Comparison of ENCODE assay signal across 1 cellular context in genomic region chr6:111793711-111794111, GRCh38.
TF ChIP-seq lines count a peak whose summit lies in the region.

No MANE protein-coding gene starts in this region.

TF ChIP-seq in HepG2, 621 proteins besides CTCF, POLR2A, EP300 and RAD21 (continued from another document and continues in another):
- TF ChIP-seq AHDC1 (CRISPR knock-in tag; IDR thresholded peaks at IDR 0.05; ENCODE audit: borderline replicate concordance) (no peak), IKZF1 (IDR thresholded peaks at IDR 0.05) (no peak), SPEN (CRISPR knock-in tag; IDR thresholded peaks at IDR 0.05; ENCODE audit: low read depth) (no peak), ZNF724P (CRISPR knock-in tag; IDR thresholded peaks at IDR 0.05; ENCODE audit: borderline replicate concordance) (no peak), IRF9 (CRISPR knock-in tag; IDR thresholded peaks at IDR 0.05; ENCODE audit: borderline replicate concordance) (0 out of 2 replicates have a peak, but pooled peaks have one; percentile 29), ZNF138 (CRISPR knock-in tag; IDR thresholded peaks at IDR 0.05; ENCODE audit: low read depth) (no peak), ETV6 (CRISPR knock-in tag; conservative IDR thresholded peaks at IDR 0.05) (no peak), JDP2 (CRISPR knock-in tag; IDR thresholded peaks at IDR 0.05; ENCODE audit: borderline replicate concordance) (no peak), MYPOP (CRISPR knock-in tag; IDR thresholded peaks at IDR 0.05) (peak; percentile 19; the same call in 1 of the 2 replicates), BCL6 (CRISPR knock-in tag; IDR thresholded peaks at IDR 0.05) (peak; percentile 45; the same call in 1 of the 2 replicates), MEIS1 (CRISPR knock-in tag; IDR thresholded peaks at IDR 0.05; ENCODE audit: borderline replicate concordance) (no peak), SAP130 (CRISPR knock-in tag; IDR thresholded peaks at IDR 0.05; ENCODE audit: low read depth) (peak; percentile 71; the same call in 1 of the 2 replicates), DPF2 (CRISPR knock-in tag; IDR thresholded peaks at IDR 0.05; ENCODE audit: borderline replicate concordance, low read depth) (no peak), BHLHE40 (IDR thresholded peaks at IDR 0.05; ENCODE audit: low read length) (no peak), MIXL1 (CRISPR knock-in tag; IDR thresholded peaks at IDR 0.05) (no peak), HOXA9 (CRISPR knock-in tag; IDR thresholded peaks at IDR 0.05; ENCODE audit: borderline replicate concordance) (no peak), BRD4 (CRISPR knock-in tag; IDR thresholded peaks at IDR 0.05) (no peak), ZBTB44 (CRISPR knock-in tag; IDR thresholded peaks at IDR 0.05) (no peak), ZNF343 (CRISPR knock-in tag; IDR thresholded peaks at IDR 0.05) (no peak), TEAD3 (CRISPR knock-in tag; optimal IDR thresholded peaks at IDR 0.05; ENCODE audit: borderline replicate concordance) (peak; percentile 65), SNAI1 (CRISPR knock-in tag; IDR thresholded peaks at IDR 0.05; ENCODE audit: borderline replicate concordance) (no peak), SRSF4 (IDR thresholded peaks at IDR 0.05; ENCODE audit: low read depth, low read length, poor library complexity, severe bottlenecking) (no peak), SRSF1 (optimal IDR thresholded peaks at IDR 0.05; ENCODE audit: low read depth, low read length) (no peak), ZNF607 (CRISPR knock-in tag; IDR thresholded peaks at IDR 0.05; ENCODE audit: borderline replicate concordance) (no peak), ZNF879 (CRISPR knock-in tag; IDR thresholded peaks at IDR 0.05) (no peak), KMT2B (CRISPR knock-in tag; IDR thresholded peaks at IDR 0.05) (peak; percentile 24; the same call in 1 of the 2 replicates), GLI4 (CRISPR knock-in tag; IDR thresholded peaks at IDR 0.05; ENCODE audit: borderline replicate concordance) (no peak), ZNF30 (CRISPR knock-in tag; IDR thresholded peaks at IDR 0.05) (no peak), ZNF841 (CRISPR knock-in tag; IDR thresholded peaks at IDR 0.05; ENCODE audit: borderline replicate concordance) (no peak), CENPX (CRISPR knock-in tag; IDR thresholded peaks at IDR 0.05) (no peak), ISX (CRISPR knock-in tag; conservative IDR thresholded peaks at IDR 0.05) (no peak), SRSF9 (IDR thresholded peaks at IDR 0.05; ENCODE audit: borderline replicate concordance, insufficient read depth, low read depth, low read length, poor library complexity, severe bottlenecking) (no peak), MBNL3 (CRISPR knock-in tag; conservative IDR thresholded peaks at IDR 0.05) (no peak), ADNP (CRISPR knock-in tag; IDR thresholded peaks at IDR 0.05) (no peak), SIX4 (CRISPR knock-in tag; IDR thresholded peaks at IDR 0.05) (no peak), CBX2 (IDR thresholded peaks at IDR 0.05; ENCODE audit: low read depth, low read length) (no peak), CBX2 (CRISPR knock-in tag; IDR thresholded peaks at IDR 0.05; ENCODE audit: low read depth) (no peak), ZNF816 (CRISPR knock-in tag; IDR thresholded peaks at IDR 0.05; ENCODE audit: borderline replicate concordance) (no peak), ZNF496 (CRISPR knock-in tag; IDR thresholded peaks at IDR 0.05; ENCODE audit: insufficient replicate concordance) (no peak), ZMYM4 (CRISPR knock-in tag; IDR thresholded peaks at IDR 0.05) (peak; percentile 63), ZNF256 (CRISPR knock-in tag; conservative IDR thresholded peaks at IDR 0.05) (no peak), ZNF263 (CRISPR knock-in tag; IDR thresholded peaks at IDR 0.05) (no peak), ZNF709 (CRISPR knock-in tag; IDR thresholded peaks at IDR 0.05) (no peak), MAFK (conservative IDR thresholded peaks at IDR 0.05 in 1 of 2, IDR thresholded peaks at IDR 0.05 in 1 of 2; ENCODE audit: low read length in 2 of 2) (no peak), BCL3 (CRISPR knock-in tag; IDR thresholded peaks at IDR 0.05) (no peak), ZNF331 (CRISPR knock-in tag; IDR thresholded peaks at IDR 0.05) (no peak), SMAD3 (CRISPR knock-in tag; IDR thresholded peaks at IDR 0.05) (0 out of 2 replicates have a peak, but pooled peaks have one; percentile 24)
- TF ChIP-seq, protein P1, sequence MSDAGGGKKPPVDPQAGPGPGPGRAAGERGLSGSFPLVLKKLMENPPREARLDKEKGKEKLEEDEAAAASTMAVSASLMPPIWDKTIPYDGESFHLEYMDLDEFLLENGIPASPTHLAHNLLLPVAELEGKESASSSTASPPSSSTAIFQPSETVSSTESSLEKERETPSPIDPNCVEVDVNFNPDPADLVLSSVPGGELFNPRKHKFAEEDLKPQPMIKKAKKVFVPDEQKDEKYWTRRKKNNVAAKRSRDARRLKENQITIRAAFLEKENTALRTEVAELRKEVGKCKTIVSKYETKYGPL (CRISPR knock-in tag; IDR thresholded peaks at IDR 0.05), result no peak
- TF ChIP-seq, protein P2, sequence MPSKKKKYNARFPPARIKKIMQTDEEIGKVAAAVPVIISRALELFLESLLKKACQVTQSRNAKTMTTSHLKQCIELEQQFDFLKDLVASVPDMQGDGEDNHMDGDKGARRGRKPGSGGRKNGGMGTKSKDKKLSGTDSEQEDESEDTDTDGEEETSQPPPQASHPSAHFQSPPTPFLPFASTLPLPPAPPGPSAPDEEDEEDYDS (CRISPR knock-in tag; IDR thresholded peaks at IDR 0.05), result no peak
- TF ChIP-seq, protein P3, sequence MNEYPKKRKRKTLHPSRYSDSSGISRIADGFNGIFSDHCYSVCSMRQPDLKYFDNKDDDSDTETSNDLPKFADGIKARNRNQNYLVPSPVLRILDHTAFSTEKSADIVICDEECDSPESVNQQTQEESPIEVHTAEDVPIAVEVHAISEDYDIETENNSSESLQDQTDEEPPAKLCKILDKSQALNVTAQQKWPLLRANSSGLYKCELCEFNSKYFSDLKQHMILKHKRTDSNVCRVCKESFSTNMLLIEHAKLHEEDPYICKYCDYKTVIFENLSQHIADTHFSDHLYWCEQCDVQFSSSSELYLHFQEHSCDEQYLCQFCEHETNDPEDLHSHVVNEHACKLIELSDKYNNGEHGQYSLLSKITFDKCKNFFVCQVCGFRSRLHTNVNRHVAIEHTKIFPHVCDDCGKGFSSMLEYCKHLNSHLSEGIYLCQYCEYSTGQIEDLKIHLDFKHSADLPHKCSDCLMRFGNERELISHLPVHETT (CRISPR knock-in tag; conservative IDR thresholded peaks at IDR 0.05), result no peak
- TF ChIP-seq, protein P4, sequence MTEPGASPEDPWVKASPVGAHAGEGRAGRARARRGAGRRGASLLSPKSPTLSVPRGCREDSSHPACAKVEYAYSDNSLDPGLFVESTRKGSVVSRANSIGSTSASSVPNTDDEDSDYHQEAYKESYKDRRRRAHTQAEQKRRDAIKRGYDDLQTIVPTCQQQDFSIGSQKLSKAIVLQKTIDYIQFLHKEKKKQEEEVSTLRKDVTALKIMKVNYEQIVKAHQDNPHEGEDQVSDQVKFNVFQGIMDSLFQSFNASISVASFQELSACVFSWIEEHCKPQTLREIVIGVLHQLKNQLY (CRISPR knock-in tag; IDR thresholded peaks at IDR 0.05), result 0 out of 2 replicates have a peak, but pooled peaks have one; percentile 24
- TF ChIP-seq, protein P5, sequence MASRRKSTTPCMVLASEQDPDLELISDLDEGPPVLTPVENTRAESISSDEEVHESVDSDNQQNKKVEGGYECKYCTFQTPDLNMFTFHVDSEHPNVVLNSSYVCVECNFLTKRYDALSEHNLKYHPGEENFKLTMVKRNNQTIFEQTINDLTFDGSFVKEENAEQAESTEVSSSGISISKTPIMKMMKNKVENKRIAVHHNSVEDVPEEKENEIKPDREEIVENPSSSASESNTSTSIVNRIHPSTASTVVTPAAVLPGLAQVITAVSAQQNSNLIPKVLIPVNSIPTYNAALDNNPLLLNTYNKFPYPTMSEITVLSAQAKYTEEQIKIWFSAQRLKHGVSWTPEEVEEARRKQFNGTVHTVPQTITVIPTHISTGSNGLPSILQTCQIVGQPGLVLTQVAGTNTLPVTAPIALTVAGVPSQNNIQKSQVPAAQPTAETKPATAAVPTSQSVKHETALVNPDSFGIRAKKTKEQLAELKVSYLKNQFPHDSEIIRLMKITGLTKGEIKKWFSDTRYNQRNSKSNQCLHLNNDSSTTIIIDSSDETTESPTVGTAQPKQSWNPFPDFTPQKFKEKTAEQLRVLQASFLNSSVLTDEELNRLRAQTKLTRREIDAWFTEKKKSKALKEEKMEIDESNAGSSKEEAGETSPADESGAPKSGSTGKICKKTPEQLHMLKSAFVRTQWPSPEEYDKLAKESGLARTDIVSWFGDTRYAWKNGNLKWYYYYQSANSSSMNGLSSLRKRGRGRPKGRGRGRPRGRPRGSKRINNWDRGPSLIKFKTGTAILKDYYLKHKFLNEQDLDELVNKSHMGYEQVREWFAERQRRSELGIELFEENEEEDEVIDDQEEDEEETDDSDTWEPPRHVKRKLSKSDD (CRISPR knock-in tag; IDR thresholded peaks at IDR 0.05; ENCODE audit: low read depth), result no peak
